Comparison of ENCODE assay signal across 12 cellular contexts in genomic region chr2:127277028-127277427, GRCh38. TPM values are rescaled to one million over a fixed set of nuclear protein-coding genes. Genes with fewer than 3 reads are reported as not detected.
DNase-seq lines count a peak whose midpoint lies in the region; ATAC-seq, FAIRE-seq and TF ChIP-seq lines count a peak whose summit lies in the region.
"Had no signal": no experiment of that assay in that cellular context is flagged by ENCODE, and none has a peak within 500 bp of the region (broad histone marks: within the 10 kb centered on the region; RNA-seq: fewer than 3 reads in every experiment).

No MANE protein-coding gene starts in this region.

- H3K9me2 ChIP-seq in GM23248 (ENCODE audit: insufficient read depth): no peaks in the 10 kb centered on the region

- no peak for TF ChIP-seq POLR2A in vagina (IDR thresholded peaks at IDR 0.05)

- no peak overlapping the region for H2AFZ ChIP-seq in GM23248

- H3K4me1 ChIP-seq in GM23248 (ENCODE audit: insufficient read depth): no peaks in the 10 kb centered on the region
- no peaks in the 10 kb centered on the region for H3K4me1 ChIP-seq in HAP-1
- no peaks in the 10 kb centered on the region for H3K4me1 ChIP-seq in vagina

- H3K27me3 ChIP-seq in GM23248 (replicated peaks; ENCODE audit: insufficient read depth) (no peaks in the 10 kb centered on the region), HAP-1 (ENCODE audit: low read depth) (no peaks in the 10 kb centered on the region), vagina (no peaks in the 10 kb centered on the region)

- CTCF ChIA-PET in activated CD4-positive, alpha-beta memory T cell treated with anti-CD3 and anti-CD28 coated beads, Interleukin-2, amount 10 ng/mL, durations not matched to agents 7 days and 5 days (lab: Charles Lee): interaction anchor here (1.5 kb wide), 1 partner anchor 12 kb away, joined by 3 read pairs; no protein-coding TSS in a partner anchor

- no peaks in the 10 kb centered on the region for H3K9me3 ChIP-seq in GM23248 (ENCODE audit: low read depth)
- no peaks in the 10 kb centered on the region for H3K9me3 ChIP-seq in HAP-1
- no peaks in the 10 kb centered on the region for H3K9me3 ChIP-seq in vagina

- no peaks in the 10 kb centered on the region for H3K4me1 Mint-ChIP-seq in nephron progenitor cell
- peaks cover 13% of the 10 kb centered on the region for H3K4me1 Mint-ChIP-seq in activated CD4-positive, alpha-beta memory T cell treated with anti-CD3 and anti-CD28 coated beads, Interleukin-2, amount 10 ng/mL, durations not matched to agents 7 days and 5 days

- no peak overlapping the region for H3K4me3 Mint-ChIP-seq in nephron progenitor cell
- no peak overlapping the region for H3K4me3 Mint-ChIP-seq in activated CD4-positive, alpha-beta memory T cell treated with anti-CD3 and anti-CD28 coated beads, Interleukin-2, amount 10 ng/mL, durations not matched to agents 7 days and 5 days

- DNase-seq in GM19239 (ENCODE audit: insufficient read length, low spot score) (no peak), GM23248 (peak; percentile 20), nephron progenitor cell (no peak), HAP-1 (ENCODE audit: low spot score in 2 of 2) (no peak), vagina (ENCODE audit: extremely low spot score in 2 of 2) (no peak)
- DNase-seq in activated CD4-positive, alpha-beta memory T cell treated with anti-CD3 and anti-CD28 coated beads, Interleukin-2, amount 10 ng/mL, durations not matched to agents 7 days and 5 days: no peak
- DNase-seq: activated CD8-positive, alpha-beta memory T cell treated with anti-CD3 and anti-CD28 coated beads, Interleukin-2, amount 50 U/mL, for 4 hours; NCI-H774 had no signal

- H3K27me3 Mint-ChIP-seq in nephron progenitor cell (ENCODE audit: low read depth, poor library complexity): no peaks in the 10 kb centered on the region
- H3K27me3 Mint-ChIP-seq in activated CD4-positive, alpha-beta memory T cell treated with anti-CD3 and anti-CD28 coated beads, Interleukin-2, amount 10 ng/mL, durations not matched to agents 7 days and 5 days: no peaks in the 10 kb centered on the region

- H3K4me3 ChIP-seq in GM23248 (no peak overlapping the region), HAP-1 (no peak overlapping the region), vagina (no peak overlapping the region)

- peak; percentile 78 for ATAC-seq in HG03469 (IDR thresholded peaks at IDR 0.05; ENCODE audit: unreplicated experiment)

- peaks cover 91% of the 10 kb centered on the region for H3K36me3 Mint-ChIP-seq in nephron progenitor cell (ENCODE audit: low read depth)
- peaks cover 77% of the 10 kb centered on the region for H3K36me3 Mint-ChIP-seq in activated CD4-positive, alpha-beta memory T cell treated with anti-CD3 and anti-CD28 coated beads, Interleukin-2, amount 10 ng/mL, durations not matched to agents 7 days and 5 days (ENCODE audit: low read depth)

- H4K20me1 ChIP-seq in GM23248 (ENCODE audit: insufficient read depth): no peaks in the 10 kb centered on the region

- H3F3A ChIP-seq in GM23248 (ENCODE audit: insufficient read depth): no peaks in the 10 kb centered on the region

- H3K9me3 Mint-ChIP-seq in nephron progenitor cell: no peaks in the 10 kb centered on the region
- no peaks in the 10 kb centered on the region for H3K9me3 Mint-ChIP-seq in activated CD4-positive, alpha-beta memory T cell treated with anti-CD3 and anti-CD28 coated beads, Interleukin-2, amount 10 ng/mL, durations not matched to agents 7 days and 5 days

- H3K27ac ChIP-seq in GM23248 (no peak overlapping the region), vagina (no peak overlapping the region)

- intact Hi-C loops in vagina (cut with DNase I): no loop called here

- H3K79me2 ChIP-seq in GM23248 (ENCODE audit: insufficient read depth): peaks cover 16% of the 10 kb centered on the region; the same call in 1 of the 2 replicates

- POLR2A ChIA-PET in activated CD4-positive, alpha-beta memory T cell treated with anti-CD3 and anti-CD28 coated beads, Interleukin-2, amount 10 ng/mL, durations not matched to agents 7 days and 5 days (lab: Charles Lee): interaction anchor here (1.4 kb wide), 1 partner anchor 17 kb away, joined by 7 read pairs; the partner anchor contains the start of gene ERCC3

- no peak overlapping the region for H3K9ac ChIP-seq in GM23248

- in situ Hi-C loops in GM23248 (cut with MboI) (no loop called here), HAP-1 (cut with MboI; ENCODE audit: low sequenced_read_pairs) (no loop called here)

- H3K36me3 ChIP-seq in GM23248 (ENCODE audit: low read depth): peaks cover 23% of the 10 kb centered on the region
- peaks cover 72% of the 10 kb centered on the region for H3K36me3 ChIP-seq in HAP-1 (replicated peaks)
- peaks cover 6 to 65% of the 10 kb centered on the region in 2 donors for H3K36me3 ChIP-seq in vagina

- peak; percentile 64 for FAIRE-seq in GM19239 (lab: Jason Lieb, UNC)
- FAIRE-seq: bronchial epithelial cell, H54 had no signal

- peak overlapping the region; percentile 15 for H3K27ac Mint-ChIP-seq in nephron progenitor cell
- no peak overlapping the region for H3K27ac Mint-ChIP-seq in activated CD4-positive, alpha-beta memory T cell treated with anti-CD3 and anti-CD28 coated beads, Interleukin-2, amount 10 ng/mL, durations not matched to agents 7 days and 5 days

- TF ChIP-seq CTCF in nephron progenitor cell (IDR thresholded peaks at IDR 0.05) (no peak), vagina (IDR thresholded peaks at IDR 0.05) (no peak)

- WGBS in GM23248 (ENCODE audit: low coverage in 1 of 2, low lambda C conversion rate in 2 of 2, missing lambda C conversion rate in 2 of 2), 2 experiments: 95% methylated on average over 2 of the region's 2 CpGs

- H3K4me2 ChIP-seq in GM23248 (ENCODE audit: unreplicated experiment): no peak overlapping the region

RNA-seq across cellular contexts. Expression of gene ERCC3, which starts 16.9 kb away (rescaled TPM):
- 38.8 and 42.9 TPM in 2 replicates for total RNA-seq in GM23248 (2014; rRNA removed; shearing (Covaris generic))
- polyA plus RNA-seq in GM23248 (2016; fragmentation: Nextera tagmentation; extraction: Ambion mirVana): 37.5 and 41.8 TPM in 2 replicates
- total RNA-seq in vagina: 68.3 TPM
- 10 to 100 TPM; 50.0 to 51.9 TPM for total RNA-seq in activated CD4-positive, alpha-beta memory T cell treated with anti-CD3 and anti-CD28 coated beads, Interleukin-2, amount 10 ng/mL, durations not matched to agents 7 days and 5 days

RNA-seq across cellular contexts. Expression of gene CYP27C1, which starts 56.9 kb away (rescaled TPM):
- 0.13 and 0.65 TPM in 2 replicates for total RNA-seq in GM23248 (2014; rRNA removed; shearing (Covaris generic))
- polyA plus RNA-seq in GM23248 (2016; fragmentation: Nextera tagmentation; extraction: Ambion mirVana): 0.70 and 0.73 TPM in 2 replicates
- total RNA-seq in vagina: 3.2 TPM
- not detected for total RNA-seq in activated CD4-positive, alpha-beta memory T cell treated with anti-CD3 and anti-CD28 coated beads, Interleukin-2, amount 10 ng/mL, durations not matched to agents 7 days and 5 days
- total RNA-seq: T-helper 1 cell treated with Interleukin-12 subunit alpha and Interleukin-12 subunit beta and Interleukin-4 antibody, amounts not matched to agents 30 ng/mL and 1 ng/mL, for 36 hours had no signal
